In the genomic region with DNA sequence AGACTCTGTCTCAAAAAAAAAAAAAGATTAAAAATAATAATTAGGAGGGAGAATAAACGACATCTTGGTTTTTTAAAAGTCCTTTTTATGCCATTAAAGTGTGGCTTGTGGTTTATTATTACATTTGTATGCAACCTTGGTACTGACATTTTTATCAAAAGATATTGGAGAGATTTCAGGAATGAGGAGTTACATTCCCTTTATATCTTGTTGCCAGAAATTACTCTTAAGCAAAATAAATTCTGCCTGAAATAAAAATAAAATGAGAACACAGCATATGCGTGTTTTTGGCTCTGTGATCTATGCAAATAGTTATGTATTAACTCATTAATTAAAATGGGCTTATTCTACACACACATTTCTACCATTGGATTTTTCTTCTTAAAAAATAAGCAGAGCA, we compare ENCODE assay signal across 27 cellular contexts.
DNase-seq lines count a peak whose midpoint lies in the region; ATAC-seq and TF ChIP-seq lines count a peak whose summit lies in the region.
"Had no signal": no experiment of that assay in that cellular context is flagged by ENCODE, and none has a peak within 500 bp of the region (broad histone marks: within the 10 kb centered on the region; RNA-seq: fewer than 3 reads in every experiment).

No MANE protein-coding gene starts in this region.

- WGBS in body of pancreas, 2 donors, result 27 to 30% methylated on average over 2 of the region's 2 CpGs

- TF ChIP-seq CTCF in left ventricle myocardium inferior (IDR thresholded peaks at IDR 0.05; ENCODE audit: borderline replicate concordance) (no peak), right atrium auricular region (IDR thresholded peaks at IDR 0.05) (no peak), body of pancreas (IDR thresholded peaks at IDR 0.05) (no peak), thoracic aorta (IDR thresholded peaks at IDR 0.05) (no peak), upper lobe of right lung (IDR thresholded peaks at IDR 0.05) (no peak)

- H3K27ac ChIP-seq in left ventricle myocardium inferior (replicated peaks) (peak overlapping the region; percentile 16), right atrium auricular region (peak overlapping the region in 1 of 2 donors; percentile 37), body of pancreas (no peak overlapping the region), thoracic aorta (peak overlapping the region; percentile 3 to 53), upper lobe of right lung (no peak overlapping the region)
- H3K27ac ChIP-seq: 22Rv1, PC-9, SJCRH30 had no signal

- H3K9me3 ChIP-seq in left ventricle myocardium inferior (replicated peaks) (peaks cover 6% of the 10 kb centered on the region), right atrium auricular region (no peaks in the 10 kb centered on the region), body of pancreas (no peaks in the 10 kb centered on the region), thoracic aorta (no peaks in the 10 kb centered on the region), upper lobe of right lung (no peaks in the 10 kb centered on the region)
- H3K9me3 ChIP-seq: BE2C, SJCRH30 had no signal

- H3K4me1 ChIP-seq in left ventricle myocardium inferior, result no peaks in the 10 kb centered on the region
- H3K4me1 ChIP-seq in right atrium auricular region, result no peaks in the 10 kb centered on the region
- H3K4me1 ChIP-seq in body of pancreas, result peaks cover 17% of the 10 kb centered on the region
- peaks cover 11 to 40% of the 10 kb centered on the region in 2 donors for H3K4me1 ChIP-seq in thoracic aorta (ENCODE audit: control insufficient read depth in 1 of 2, low read depth in 2 of 2)
- H3K4me1 ChIP-seq in upper lobe of right lung, result no peaks in the 10 kb centered on the region

- intact Hi-C loops in left ventricle myocardium inferior (cut with micrococcal nuclease) (no loop called here), body of pancreas (cut with DNase I) (no loop called here), upper lobe of right lung (cut with DNase I) (no loop called here)

- DNase-seq in left ventricle myocardium inferior (no peak), right atrium auricular region (ENCODE audit: low spot score) (no peak), body of pancreas (no peak), fibroblast of peridontal ligament (ENCODE audit: extremely low read depth) (peak; percentile 35), thoracic aorta (ENCODE audit: low spot score) (no peak), DMS53 (lab: John Stamatoyannopoulos, UW) (no peak), upper lobe of right lung (no peak), OCI-M2 (lab: John Stamatoyannopoulos, UW; ENCODE audit: unreplicated experiment) (no peak)
- DNase-seq: BE2C; Calu3; CD8-positive, alpha-beta memory T cell; H9; Kasumi-1; NCI-H1105; NCI-H1694; NCI-H2029 treated with DMSO at 0.1 percent for 48 hours; NCI-H446 treated with DMSO at 0.1 percent for 48 hours; NCI-H526; NCI-H82; NK-92 treated with Interleukin-12 subunit alpha and Interleukin-12 subunit beta, amount 100 ng/mL, for 24 hours; PC-9; SJCRH30 had no signal

- TF ChIP-seq POLR2A in body of pancreas (IDR thresholded peaks at IDR 0.05), result no peak

- ATAC-seq in body of pancreas (peak; percentile 18), thoracic aorta (ENCODE audit: insufficient number of reproducible peaks, low FRiP score, low read depth) (no peak), upper lobe of right lung (no peak)
- ATAC-seq: GM23338, HepG2, K562, Right ventricle myocardium inferior had no signal

- H3K4me3 ChIP-seq in left ventricle myocardium inferior (no peak overlapping the region), right atrium auricular region (no peak overlapping the region), body of pancreas (no peak overlapping the region), thoracic aorta (peak overlapping the region; percentile 52), upper lobe of right lung (no peak overlapping the region)
- H3K4me3 ChIP-seq: GM23338, K562, PC-9, SJCRH30 had no signal

- no peaks in the 10 kb centered on the region for H3K36me3 ChIP-seq in left ventricle myocardium inferior
- no peaks in the 10 kb centered on the region for H3K36me3 ChIP-seq in right atrium auricular region
- H3K36me3 ChIP-seq in body of pancreas (replicated peaks in 1 of 2; ENCODE audit: insufficient read depth in 1 of 2, low read depth in 2 of 2), result no peaks in the 10 kb centered on the region
- no peaks in the 10 kb centered on the region for H3K36me3 ChIP-seq in thoracic aorta
- H3K36me3 ChIP-seq in upper lobe of right lung, result no peaks in the 10 kb centered on the region
- H3K36me3 ChIP-seq: BE2C, SJCRH30 had no signal

- H3K27me3 ChIP-seq in left ventricle myocardium inferior (ENCODE audit: low read depth) (no peaks in the 10 kb centered on the region), right atrium auricular region (no peaks in the 10 kb centered on the region), body of pancreas (no peaks in the 10 kb centered on the region), thoracic aorta (replicated peaks; ENCODE audit: insufficient read depth) (no peaks in the 10 kb centered on the region), upper lobe of right lung (no peaks in the 10 kb centered on the region)
- H3K27me3 ChIP-seq: BE2C, SJCRH30 had no signal

Comparison
In these comparisons a context has a peak if more than half of its experiments do, and no peak if none do; other contexts are left out.
1. H3K27ac ChIP-seq: peak in left ventricle myocardium inferior (single experiment) and thoracic aorta (2 of 2); none in body of pancreas (0 of 4) and upper lobe of right lung (single experiment).